In genomic region chr12:67996347-67996746, GRCh38 we compare ENCODE assay signal across 26 cellular contexts. TPM values are rescaled to one million over a fixed set of nuclear protein-coding genes. Genes with fewer than 3 reads are reported as not detected.
"Had no signal": no experiment of that assay in that cellular context is flagged by ENCODE, and none has a peak within 500 bp of the region (broad histone marks: within the 10 kb centered on the region; RNA-seq: fewer than 3 reads in every experiment).

No MANE protein-coding gene starts in this region.

- DNase-seq: activated B cell treated with CpG ODN at 0.5 μM for 24 hours; activated CD4-positive, alpha-beta T cell treated with anti-CD3 and anti-CD28 coated beads for 1 hour; activated CD4-positive, alpha-beta T cell treated with anti-CD3 and anti-CD28 coated beads, Interleukin-2, amount 10 ng/mL, durations not matched to agents 24 days and 14 days; activated CD4-positive, alpha-beta T cell treated with anti-CD3 and anti-CD28 coated beads, Interleukin-2, amount 50 U/mL, for 48 hours; activated CD8-positive, alpha-beta memory T cell treated with anti-CD3 and anti-CD28 coated beads, Interleukin-2, amount 10 ng/mL, durations not matched to agents 7 days and 5 days; activated gamma-delta T cell treated with Interleukin-2 at 50 U/mL for 16 hours; activated naive CD4-positive, alpha-beta T cell treated with anti-CD3 and anti-CD28 coated beads, Interleukin-2, amount 10 ng/mL, durations not matched to agents 7 days and 5 days; activated T-cell treated with anti-CD3 and anti-CD28 coated beads, Interleukin-2, amount 50 U/mL, for 48 hours; amniotic stem cell; Karpas-422; NCI-H1105 treated with DMSO at 0.1 percent for 48 hours; NCI-H1436 treated with DMSO at 0.1 percent for 48 hours; NCI-H187; NCI-H2081; NCI-H510A treated with DMSO at 0.1 percent for 48 hours; NCI-H69; NK-92 treated with Interleukin-12 subunit alpha and Interleukin-12 subunit beta, amount 100 ng/mL, for 24 hours; OCI-M1; Peyer's patch; SHP77; T-helper 17 cell; T-helper 9 cell had no signal

- H3K4me3 Mint-ChIP-seq: activated B cell treated with CpG ODN at 0.5 μM for 24 hours; activated CD4-positive, alpha-beta T cell treated with anti-CD3 and anti-CD28 coated beads, Interleukin-2, amount 10 ng/mL, durations not matched to agents 24 days and 14 days; activated CD8-positive, alpha-beta memory T cell treated with anti-CD3 and anti-CD28 coated beads, Interleukin-2, amount 10 ng/mL, durations not matched to agents 7 days and 5 days; activated naive CD4-positive, alpha-beta T cell treated with anti-CD3 and anti-CD28 coated beads, Interleukin-2, amount 10 ng/mL, durations not matched to agents 7 days and 5 days; brain; T-helper 17 cell had no signal

- H3K27me3 ChIP-seq: ascending aorta, Peyer's patch had no signal

- H3K4me1 Mint-ChIP-seq: brain had no signal

- H3K4me3 ChIP-seq: ascending aorta, Peyer's patch, SJSA1 had no signal

- ATAC-seq: activated CD8-positive, alpha-beta memory T cell treated with anti-CD3 and anti-CD28 coated beads, Interleukin-2, amount 10 ng/mL, durations not matched to agents 7 days and 5 days; T-helper 17 cell had no signal

- H3K4me1 ChIP-seq: ascending aorta, Peyer's patch, SJSA1 had no signal

- H3K9me3 ChIP-seq: ascending aorta, Peyer's patch, SJSA1 had no signal

- H3K36me3 Mint-ChIP-seq: activated naive CD4-positive, alpha-beta T cell treated with anti-CD3 and anti-CD28 coated beads, Interleukin-2, amount 10 ng/mL, durations not matched to agents 7 days and 5 days; brain had no signal

- H3K36me3 ChIP-seq: ascending aorta, Peyer's patch, SJSA1 had no signal

- H3K27ac ChIP-seq: ascending aorta, Peyer's patch, SJSA1 had no signal

- H3K27me3 Mint-ChIP-seq: activated B cell treated with CpG ODN at 0.5 μM for 24 hours; activated CD8-positive, alpha-beta memory T cell treated with anti-CD3 and anti-CD28 coated beads, Interleukin-2, amount 10 ng/mL, durations not matched to agents 7 days and 5 days; activated naive CD4-positive, alpha-beta T cell treated with anti-CD3 and anti-CD28 coated beads, Interleukin-2, amount 10 ng/mL, durations not matched to agents 7 days and 5 days; brain had no signal

- H3K27ac Mint-ChIP-seq: activated B cell treated with CpG ODN at 0.5 μM for 24 hours; activated CD4-positive, alpha-beta T cell treated with anti-CD3 and anti-CD28 coated beads, Interleukin-2, amount 10 ng/mL, durations not matched to agents 24 days and 14 days; activated CD8-positive, alpha-beta memory T cell treated with anti-CD3 and anti-CD28 coated beads, Interleukin-2, amount 10 ng/mL, durations not matched to agents 7 days and 5 days; activated naive CD4-positive, alpha-beta T cell treated with anti-CD3 and anti-CD28 coated beads, Interleukin-2, amount 10 ng/mL, durations not matched to agents 7 days and 5 days; activated T-helper 2 cell treated with anti-CD3 and anti-CD28 coated beads, Interferon-gamma antibody, Interleukin-2, Interleukin-4, amounts not matched to agents 10 μg/mL and 5 μg/mL and 100 μg/mL, durations not matched to agents 14 hours and 24 hours and 36 hours; brain; T-helper 17 cell had no signal

- H3K9me3 Mint-ChIP-seq: activated CD4-positive, alpha-beta T cell treated with anti-CD3 and anti-CD28 coated beads, Interleukin-2, amount 10 ng/mL, durations not matched to agents 24 days and 14 days; activated naive CD4-positive, alpha-beta T cell treated with anti-CD3 and anti-CD28 coated beads, Interleukin-2, amount 10 ng/mL, durations not matched to agents 7 days and 5 days; activated T-helper 2 cell treated with anti-CD3 and anti-CD28 coated beads, Interferon-gamma antibody, Interleukin-2, Interleukin-4, amounts not matched to agents 10 μg/mL and 5 μg/mL and 100 μg/mL, durations not matched to agents 14 hours and 24 hours and 36 hours; brain had no signal

RNA-seq across cellular contexts. Expression of gene IFNG-AS1, which starts 7.1 kb away (rescaled TPM):
- total RNA-seq: activated CD4-positive, alpha-beta T cell treated with anti-CD3 and anti-CD28 coated beads, Interleukin-2, amount 10 ng/mL, durations not matched to agents 24 days and 14 days; activated T-helper 2 cell treated with anti-CD3 and anti-CD28 coated beads, Interferon-gamma antibody, Interleukin-2, Interleukin-4, amounts not matched to agents 10 μg/mL and 5 μg/mL and 100 μg/mL, durations not matched to agents 14 hours and 24 hours and 36 hours; ascending aorta; SJSA1 had no signal
